In genomic region chr17:66354981-66355380, GRCh38 we compare ENCODE assay signal across 1 cellular context.
TF ChIP-seq lines count a peak whose summit lies in the region.

No MANE protein-coding gene starts in this region.

TF ChIP-seq in IMR-90, 13 proteins besides CTCF, POLR2A, EP300 and RAD21:
- TF ChIP-seq BHLHE40 (IDR thresholded peaks at IDR 0.05; ENCODE audit: low read depth, low read length), result no peak
- no peak for TF ChIP-seq ELK1 (IDR thresholded peaks at IDR 0.05; ENCODE audit: borderline replicate concordance, low read depth, low read length)
- TF ChIP-seq RFX5 (IDR thresholded peaks at IDR 0.05; ENCODE audit: low read depth, low read length), result no peak
- no peak for TF ChIP-seq SMC3 (IDR thresholded peaks at IDR 0.05; ENCODE audit: low read depth, low read length)
- TF ChIP-seq CEBPB (IDR thresholded peaks at IDR 0.05; ENCODE audit: low read depth, low read length), result peak; percentile 92
